8 cellular contexts compared by ENCODE assay signal in genomic region chr15:99485992-99486370, GRCh38.
DNase-seq lines count a peak whose midpoint lies in the region; ATAC-seq and TF ChIP-seq lines count a peak whose summit lies in the region.

No MANE protein-coding gene starts in this region.

- H3K27me3 Mint-ChIP-seq in CD4-positive, alpha-beta T cell = no peaks in the 10 kb centered on the region
- no peaks in the 10 kb centered on the region for H3K27me3 Mint-ChIP-seq in osteocyte (ENCODE audit: unreplicated experiment)

- H3K9me2 ChIP-seq in PC-3 (replicated peaks; ENCODE audit: low read length) = no peaks in the 10 kb centered on the region

- H3K27ac ChIP-seq in CD4-positive, alpha-beta T cell (ENCODE audit: low read depth, low read length) = no peak overlapping the region
- H3K27ac ChIP-seq in PC-3 (ENCODE audit: low read length) (peak overlapping the region; percentile 20; the same call in 1 of the 2 replicates), esophagus squamous epithelium (peak overlapping the region; percentile 68 to 84 (median 76))

- no peak overlapping the region; the same call in 1 of the 2 replicates for H3K9ac ChIP-seq in PC-3 (ENCODE audit: low read length)

- BruUV-seq in PC-3 (replicated peaks; lab: Mats Ljungman, UMichigan) = no TSS peak

- no peak overlapping the region for H3K4me3 ChIP-seq in PC-3 (ENCODE audit: low read length)
- peak overlapping the region; percentile 20 to 64 (median 40) for H3K4me3 ChIP-seq in esophagus squamous epithelium

- H3K27ac Mint-ChIP-seq in CD4-positive, alpha-beta T cell = peak overlapping the region; percentile 52
- H3K27ac Mint-ChIP-seq in osteocyte (ENCODE audit: unreplicated experiment) = peak overlapping the region; percentile 98

- no peak for TF ChIP-seq POLR2A in esophagus squamous epithelium (IDR thresholded peaks at IDR 0.05)

- TF ChIP-seq CTCF in CD4-positive, alpha-beta T cell (IDR thresholded peaks at IDR 0.05) = no peak
- TF ChIP-seq CTCF in PC-3 (conservative IDR thresholded peaks at IDR 0.05; ENCODE audit: low read depth, low read length) (no peak), esophagus squamous epithelium (IDR thresholded peaks at IDR 0.05) (no peak), osteocyte (IDR thresholded peaks at IDR 0.05) (no peak)

- DNase-seq in CD4-positive, alpha-beta T cell = no peak
- DNase-seq in PC-3 (no peak), esophagus squamous epithelium (lab: John Stamatoyannopoulos, UW) (no peak), osteocyte (ENCODE audit: extremely low spot score, unreplicated experiment) (no peak), NCI-H1048 (lab: John Stamatoyannopoulos, UW) (no peak), SK-N-DZ (ENCODE audit: low spot score) (no peak)
- no peak for DNase-seq in activated CD4-positive, alpha-beta T cell treated with anti-CD3 and anti-CD28 coated beads for 4 hours
- no peak for DNase-seq in stimulated activated CD4-positive, alpha-beta T cell treated with anti-CD3 and anti-CD28 coated beads, Interleukin-2, amount 100 ng/mL, for 48 hours

- CTCF ChIA-PET in CD4-positive, alpha-beta T cell (lab: Charles Lee) = no interaction called here
- CTCF ChIA-PET in PC-3 (lab: Charles Lee) = no interaction called here

- intact Hi-C loops in CD4-positive, alpha-beta T cell (cut with DNase I, micrococcal nuclease) = no loop called here
- intact Hi-C loops in PC-3 (cut with micrococcal nuclease) (no loop called here), esophagus squamous epithelium (cut with DNase I) (no loop called here)

- peak overlapping the region; percentile 76 for H2AFZ ChIP-seq in PC-3 (ENCODE audit: low read length)

- H3K36me3 Mint-ChIP-seq in CD4-positive, alpha-beta T cell (ENCODE audit: low read depth) = no peaks in the 10 kb centered on the region
- H3K36me3 Mint-ChIP-seq in osteocyte (ENCODE audit: unreplicated experiment) = no peaks in the 10 kb centered on the region

- no peaks in the 10 kb centered on the region for H3K9me3 ChIP-seq in CD4-positive, alpha-beta T cell (ENCODE audit: control insufficient read depth, low read length)
- no peaks in the 10 kb centered on the region for H3K9me3 ChIP-seq in PC-3 (ENCODE audit: low read length)
- H3K9me3 ChIP-seq in esophagus squamous epithelium = no peaks in the 10 kb centered on the region

- no peaks in the 10 kb centered on the region for H3K79me2 ChIP-seq in PC-3 (ENCODE audit: low read length)

- H3K4me3 Mint-ChIP-seq in CD4-positive, alpha-beta T cell = peak overlapping the region; percentile 65
- peak overlapping the region; percentile 59 for H3K4me3 Mint-ChIP-seq in osteocyte (ENCODE audit: unreplicated experiment)

- no peaks in the 10 kb centered on the region for H3F3A ChIP-seq in PC-3 (ENCODE audit: low read length, unreplicated experiment)

- no peak for ATAC-seq in CD4-positive, alpha-beta T cell (ENCODE audit: poor library complexity)
- no peak; the same call in 1 of the 2 replicates for ATAC-seq in PC-3

- WGBS in esophagus squamous epithelium, 2 donors = 10 to 16% methylated on average over 9 of the region's 9 CpGs

- H4K20me1 ChIP-seq in PC-3 (ENCODE audit: low read length) = no peaks in the 10 kb centered on the region

- no peaks in the 10 kb centered on the region for H3K9me3 Mint-ChIP-seq in CD4-positive, alpha-beta T cell
- H3K9me3 Mint-ChIP-seq in osteocyte (ENCODE audit: unreplicated experiment) = no peaks in the 10 kb centered on the region

- H3K36me3 ChIP-seq in PC-3 (ENCODE audit: low read depth, low read length) (no peaks in the 10 kb centered on the region), esophagus squamous epithelium (no peaks in the 10 kb centered on the region)

- peaks cover 23% of the 10 kb centered on the region for H3K4me1 Mint-ChIP-seq in CD4-positive, alpha-beta T cell (ENCODE audit: low read depth)
- H3K4me1 Mint-ChIP-seq in osteocyte (ENCODE audit: unreplicated experiment) = peaks cover 40% of the 10 kb centered on the region

- H3K27me3 ChIP-seq in CD4-positive, alpha-beta T cell (ENCODE audit: control insufficient read depth, insufficient read depth, low read length) = no peaks in the 10 kb centered on the region
- H3K27me3 ChIP-seq in PC-3 (ENCODE audit: low read length) (no peaks in the 10 kb centered on the region), esophagus squamous epithelium (no peaks in the 10 kb centered on the region)

- peak overlapping the region; percentile 79 for H3K4me2 ChIP-seq in PC-3 (ENCODE audit: low read length)

- POLR2A ChIA-PET in CD4-positive, alpha-beta T cell (lab: Charles Lee) = interaction anchor here (0.9 to 1.3 kb wide), 4 partner anchors 10 to 80 kb away, joined by 3 to 4 read pairs (median 4); partner anchors contain the start of gene MEF2A
- POLR2A ChIA-PET in PC-3 (lab: Charles Lee; ENCODE audit: unreplicated experiment) = interaction anchor here (0.7 kb wide), 1 partner anchor 596 kb away, joined by 3 read pairs; no protein-coding TSS in a partner anchor

- H3K4me1 ChIP-seq in PC-3 (ENCODE audit: insufficient read depth, low read length) = peaks cover 14% of the 10 kb centered on the region
- peaks cover 20 to 27% (median 20%) of the 10 kb centered on the region in 3 donors for H3K4me1 ChIP-seq in esophagus squamous epithelium
